23 cellular contexts compared by ENCODE assay signal in genomic region chr12:120749256-120749655, GRCh38.
"Had no signal": no experiment of that assay in that cellular context is flagged by ENCODE, and none has a peak within 500 bp of the region (broad histone marks: within the 10 kb centered on the region; RNA-seq: fewer than 3 reads in every experiment).

No MANE protein-coding gene starts in this region.

- H3K27ac ChIP-seq: colonic mucosa, esophagus muscularis mucosa, foreskin keratinocyte, gastroesophageal sphincter, heart left ventricle, left lung, lower lobe of right lung had no signal

- H3K27me3 Mint-ChIP-seq: effector memory CD8-positive, alpha-beta T cell had no signal

- ATAC-seq: effector memory CD8-positive, alpha-beta T cell; foreskin keratinocyte; gastroesophageal sphincter; heart left ventricle; left colon; left lung; left ventricle myocardium superior; lower lobe of right lung; mucosa of descending colon had no signal

- H3K79me2 ChIP-seq: hepatocyte had no signal

- H3K4me1 Mint-ChIP-seq: endodermal cell, mesothelial cell of epicardium had no signal

- H3K4me2 ChIP-seq: hepatocyte had no signal

- H3K4me1 ChIP-seq: colonic mucosa, esophagus muscularis mucosa, foreskin keratinocyte, gastroesophageal sphincter, heart left ventricle, left lung, lower lobe of right lung had no signal

- H3K36me3 Mint-ChIP-seq: immature natural killer cell, mesothelial cell of epicardium had no signal

- H3K9me3 Mint-ChIP-seq: dendritic cell treated with granulocyte-macrophage colony-stimulating factor and Interleukin-4, amounts not matched to agents 40 ng/mL and 50 ng/mL, for 4 days; effector memory CD8-positive, alpha-beta T cell had no signal

- H3K36me3 ChIP-seq: colonic mucosa, esophagus muscularis mucosa, gastroesophageal sphincter, heart left ventricle, left lung, lower lobe of right lung had no signal

- DNase-seq: colonic mucosa; cortex of kidney; effector CD8-positive, alpha-beta T cell; effector memory CD8-positive, alpha-beta T cell; endodermal cell; foreskin keratinocyte; heart left ventricle; hypothalamus; immature natural killer cell; islet precursor cell; kidney; kidney glomerular epithelial cell; left colon; left lung; left ventricle myocardium superior; lower lobe of right lung; mesenchymal stem cell; mucosa of descending colon had no signal

- H3K9me3 ChIP-seq: colonic mucosa, esophagus muscularis mucosa, gastroesophageal sphincter, heart left ventricle, left lung, lower lobe of right lung, mucosa of descending colon had no signal

- H3K27me3 ChIP-seq: colonic mucosa, esophagus muscularis mucosa, foreskin keratinocyte, gastroesophageal sphincter, heart left ventricle, hepatocyte, left lung had no signal

- H3K27ac Mint-ChIP-seq: dendritic cell treated with granulocyte-macrophage colony-stimulating factor and Interleukin-4, amounts not matched to agents 40 ng/mL and 50 ng/mL, for 4 days; endodermal cell; mesothelial cell of epicardium had no signal

- H3K4me3 ChIP-seq: colonic mucosa, esophagus muscularis mucosa, gastroesophageal sphincter, heart left ventricle, hepatocyte, left lung, lower lobe of right lung, mucosa of descending colon had no signal

- H2AFZ ChIP-seq: hepatocyte had no signal

- H3K4me3 Mint-ChIP-seq: dendritic cell treated with granulocyte-macrophage colony-stimulating factor and Interleukin-4, amounts not matched to agents 40 ng/mL and 50 ng/mL, for 4 days; effector memory CD8-positive, alpha-beta T cell; endodermal cell; immature natural killer cell; mesothelial cell of epicardium had no signal
